In genomic region chr9:87860-88259, GRCh38 we compare ENCODE assay signal across 4 cellular contexts. TPM values are rescaled to one million over a fixed set of nuclear protein-coding genes. Genes with fewer than 3 reads are reported as not detected.
"Had no signal": no experiment of that assay in that cellular context is flagged by ENCODE, and none has a peak within 500 bp of the region (broad histone marks: within the 10 kb centered on the region; RNA-seq: fewer than 3 reads in every experiment).

No MANE protein-coding gene starts in this region.

RNA-seq across cellular contexts. Expression of gene FOXD4, which starts 30.4 kb away (rescaled TPM):
- total RNA-seq: activated CD4-positive, alpha-beta memory T cell treated with anti-CD3 and anti-CD28 coated beads for 36 hours; activated CD4-positive, alpha-beta T cell treated with anti-CD3 and anti-CD28 coated beads, Interleukin-2, amount 10 ng/mL, durations not matched to agents 24 days and 14 days; activated CD8-positive, alpha-beta T cell treated with anti-CD3 and anti-CD28 coated beads for 36 hours; T-helper 17 cell had no signal
